In the genomic region with DNA sequence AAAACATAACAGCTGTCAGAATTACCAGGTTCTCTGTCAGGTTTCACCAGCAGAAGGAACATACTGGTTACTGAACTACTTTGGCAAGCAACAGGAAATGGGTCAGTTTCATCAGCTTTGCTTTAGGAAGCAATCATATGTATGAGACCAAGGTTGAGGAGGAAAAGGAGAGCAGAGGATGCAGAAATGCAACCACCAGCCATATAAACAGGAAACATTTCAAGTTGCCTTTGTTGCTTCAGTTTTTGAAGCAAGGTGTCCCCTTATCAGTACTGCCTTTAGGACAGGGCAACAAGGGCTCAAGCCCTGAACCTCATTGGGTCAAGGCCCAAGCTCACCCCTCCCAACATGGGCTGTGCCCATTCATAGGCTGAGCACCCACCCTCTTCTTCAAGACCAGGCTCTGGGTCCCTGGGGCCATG, we compare ENCODE assay signal across 9 cellular contexts. TPM values are rescaled to one million over a fixed set of nuclear protein-coding genes. Genes with fewer than 3 reads are reported as not detected.
DNase-seq lines count a peak whose midpoint lies in the region; ATAC-seq, FAIRE-seq and TF ChIP-seq lines count a peak whose summit lies in the region.
"Had no signal": no experiment of that assay in that cellular context is flagged by ENCODE, and none has a peak within 500 bp of the region (broad histone marks: within the 10 kb centered on the region; RNA-seq: fewer than 3 reads in every experiment).

No MANE protein-coding gene starts in this region.

- H3K4me3 ChIP-seq in fibroblast of pulmonary artery (replicated peaks; ENCODE audit: low read depth, low read length): no peak overlapping the region

- peaks cover 4% of the 10 kb centered on the region for H3K36me3 Mint-ChIP-seq in glutamatergic neuron (ENCODE audit: unreplicated experiment)

- FAIRE-seq in HTR-8/SVneo (lab: Jason Lieb, UNC): no peak

- TF ChIP-seq CTCF in fibroblast of pulmonary artery (IDR thresholded peaks at IDR 0.05; ENCODE audit: low read length, missing control alignments) (no peak), glutamatergic neuron (IDR thresholded peaks at IDR 0.05; ENCODE audit: partially characterized antibody, unreplicated experiment) (no peak)

- H3K4me3 Mint-ChIP-seq in glutamatergic neuron (ENCODE audit: unreplicated experiment): no peak overlapping the region

- ATAC-seq in GM19468 (IDR thresholded peaks at IDR 0.05; ENCODE audit: extremely low read depth, unreplicated experiment): peak; percentile 90
- ATAC-seq in HG03520 (IDR thresholded peaks at IDR 0.05; ENCODE audit: unreplicated experiment): peak; percentile 77

- DNase-seq in GF-D8 (lab: John Stamatoyannopoulos, UW) (peak; percentile 90), fibroblast of pulmonary artery (ENCODE audit: low read depth) (peak; percentile 42), NCI-H446 treated with DMSO at 0.1 percent for 48 hours (lab: John Stamatoyannopoulos, UW) (no peak), HTR-8/SVneo (ENCODE audit: insufficient read length, low spot score) (no peak), NCI-H1417 (lab: John Stamatoyannopoulos, UW) (no peak), glutamatergic neuron (no peak)
- DNase-seq: activated effector memory CD4-positive, alpha-beta T cell treated with anti-CD3 and anti-CD28 coated beads, Interleukin-2, amount 50 U/mL, for 16 hours had no signal

- H3K27ac Mint-ChIP-seq in glutamatergic neuron (ENCODE audit: unreplicated experiment): no peak overlapping the region

- no peaks in the 10 kb centered on the region for H3K27me3 Mint-ChIP-seq in glutamatergic neuron (ENCODE audit: unreplicated experiment)

- peaks cover 1% of the 10 kb centered on the region for H3K9me3 Mint-ChIP-seq in glutamatergic neuron (ENCODE audit: unreplicated experiment)

- H3K4me1 Mint-ChIP-seq in glutamatergic neuron (ENCODE audit: low read depth, unreplicated experiment): peaks cover 21% of the 10 kb centered on the region

RNA-seq across cellular contexts. Expression of gene HIPK2, which starts 10.2 kb away (rescaled TPM):
- total RNA-seq in glutamatergic neuron (ENCODE audit: unreplicated experiment): 36.9 TPM

Comparison
In these comparisons a context has a peak if more than half of its experiments do, and no peak if none do; other contexts are left out.
1. DNase-seq: peak in GF-D8 (single experiment) and fibroblast of pulmonary artery (single experiment); none in NCI-H446 treated with DMSO at 0.1 percent for 48 hours (single experiment), HTR-8/SVneo (single experiment), NCI-H1417 (0 of 3) and glutamatergic neuron (single experiment).